ENCODE assay signal across 1 cellular context in genomic region chr5:98929123-98929981, GRCh38.
TF ChIP-seq lines count a peak whose summit lies in the region.

No MANE protein-coding gene starts in this region.

TF ChIP-seq in WTC11, 78 proteins besides CTCF, POLR2A, EP300 and RAD21 (continued from another document):
- TF ChIP-seq, protein P1, sequence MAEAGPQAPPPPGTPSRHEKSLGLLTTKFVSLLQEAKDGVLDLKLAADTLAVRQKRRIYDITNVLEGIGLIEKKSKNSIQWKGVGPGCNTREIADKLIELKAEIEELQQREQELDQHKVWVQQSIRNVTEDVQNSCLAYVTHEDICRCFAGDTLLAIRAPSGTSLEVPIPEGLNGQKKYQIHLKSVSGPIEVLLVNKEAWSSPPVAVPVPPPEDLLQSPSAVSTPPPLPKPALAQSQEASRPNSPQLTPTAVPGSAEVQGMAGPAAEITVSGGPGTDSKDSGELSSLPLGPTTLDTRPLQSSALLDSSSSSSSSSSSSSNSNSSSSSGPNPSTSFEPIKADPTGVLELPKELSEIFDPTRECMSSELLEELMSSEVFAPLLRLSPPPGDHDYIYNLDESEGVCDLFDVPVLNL (CRISPR knock-in tag; IDR thresholded peaks at IDR 0.05; ENCODE audit: borderline replicate concordance, low read depth), result no peak
- TF ChIP-seq IRF1 (CRISPR knock-in tag; IDR thresholded peaks at IDR 0.05), result no peak
- TF ChIP-seq, protein P2, sequence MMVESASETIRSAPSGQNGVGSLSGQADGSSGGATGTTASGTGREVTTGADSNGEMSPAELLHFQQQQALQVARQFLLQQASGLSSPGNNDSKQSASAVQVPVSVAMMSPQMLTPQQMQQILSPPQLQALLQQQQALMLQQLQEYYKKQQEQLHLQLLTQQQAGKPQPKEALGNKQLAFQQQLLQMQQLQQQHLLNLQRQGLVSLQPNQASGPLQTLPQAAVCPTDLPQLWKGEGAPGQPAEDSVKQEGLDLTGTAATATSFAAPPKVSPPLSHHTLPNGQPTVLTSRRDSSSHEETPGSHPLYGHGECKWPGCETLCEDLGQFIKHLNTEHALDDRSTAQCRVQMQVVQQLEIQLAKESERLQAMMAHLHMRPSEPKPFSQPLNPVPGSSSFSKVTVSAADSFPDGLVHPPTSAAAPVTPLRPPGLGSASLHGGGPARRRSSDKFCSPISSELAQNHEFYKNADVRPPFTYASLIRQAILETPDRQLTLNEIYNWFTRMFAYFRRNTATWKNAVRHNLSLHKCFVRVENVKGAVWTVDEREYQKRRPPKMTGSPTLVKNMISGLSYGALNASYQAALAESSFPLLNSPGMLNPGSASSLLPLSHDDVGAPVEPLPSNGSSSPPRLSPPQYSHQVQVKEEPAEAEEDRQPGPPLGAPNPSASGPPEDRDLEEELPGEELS (CRISPR knock-in tag; IDR thresholded peaks at IDR 0.05), result 0 out of 2 replicates have a peak, but pooled peaks have one; percentile 12
- no peak for TF ChIP-seq RELA (CRISPR knock-in tag; IDR thresholded peaks at IDR 0.05; ENCODE audit: borderline replicate concordance)
- 0 out of 2 replicates have a peak, but pooled peaks have one; percentile 22 for TF ChIP-seq SMAD3 (CRISPR knock-in tag; IDR thresholded peaks at IDR 0.05; ENCODE audit: borderline replicate concordance)
- TF ChIP-seq KAT7 (CRISPR knock-in tag; IDR thresholded peaks at IDR 0.05; ENCODE audit: borderline replicate concordance), result 0 out of 2 replicates have a peak, but pooled peaks have one; percentile 23
- peak; percentile 37; the same call in 1 of the 2 replicates for TF ChIP-seq NFYB (CRISPR knock-in tag; conservative IDR thresholded peaks at IDR 0.05; ENCODE audit: low read depth)
- TF ChIP-seq MYBL2 (CRISPR knock-in tag; IDR thresholded peaks at IDR 0.05), result 0 out of 2 replicates have a peak, but pooled peaks have one; percentile 75
- TF ChIP-seq ETV6 (CRISPR knock-in tag; IDR thresholded peaks at IDR 0.05), result peak; percentile 83; the same call in 1 of the 2 replicates
- peak; percentile 31; the same call in 1 of the 2 replicates for TF ChIP-seq HMGXB4 (CRISPR knock-in tag; IDR thresholded peaks at IDR 0.05)
- peak; percentile 47; the same call in 1 of the 2 replicates for TF ChIP-seq HMGA2 (CRISPR knock-in tag; IDR thresholded peaks at IDR 0.05)
- peak; percentile 71 for TF ChIP-seq SP1 (CRISPR knock-in tag; conservative IDR thresholded peaks at IDR 0.05)
- peak; percentile 8; the same call in 1 of the 2 replicates for TF ChIP-seq NR3C1 (CRISPR knock-in tag; conservative IDR thresholded peaks at IDR 0.05; ENCODE audit: low read depth)
- no peak for TF ChIP-seq PRDM15 (CRISPR knock-in tag; IDR thresholded peaks at IDR 0.05)
